Comparison of ENCODE assay signal across 8 cellular contexts in genomic region chr10:31321396-31321941, GRCh38. TPM values are rescaled to one million over a fixed set of nuclear protein-coding genes. Genes with fewer than 3 reads are reported as not detected.
DNase-seq lines count a peak whose midpoint lies in the region; ATAC-seq, FAIRE-seq and TF ChIP-seq lines count a peak whose summit lies in the region.

No MANE protein-coding gene starts in this region.

- H3K4me3 ChIP-seq in keratinocyte (ENCODE audit: control insufficient read depth in 2 of 3, extremely low read depth in 1 of 3, insufficient read depth in 2 of 3, low read depth in 1 of 3, low read length in 3 of 3) (no peak overlapping the region), suprapubic skin (peak overlapping the region; percentile 68)

- H3K27ac ChIP-seq in keratinocyte (ENCODE audit: control insufficient read depth, insufficient read depth, low read length) (no peak overlapping the region), suprapubic skin (peak overlapping the region; percentile 89)

- dilution Hi-C loops in keratinocyte (cut with MboI; ENCODE audit: extremely low pct_ligation_motif_present, low sequenced_read_pairs): no loop called here

- H3K4me3 Mint-ChIP-seq in IgD-negative memory B cell: peak overlapping the region; percentile 94 to 98 (median 98)
- peak overlapping the region; percentile 82 for H3K4me3 Mint-ChIP-seq in activated naive CD4-positive, alpha-beta T cell treated with anti-CD3 and anti-CD28 coated beads for 36 hours

- peaks cover 22% of the 10 kb centered on the region for H3K27me3 ChIP-seq in keratinocyte (ENCODE audit: control insufficient read depth, extremely low read depth, insufficient read depth, low read length)
- H3K27me3 ChIP-seq in suprapubic skin: peaks cover 24% of the 10 kb centered on the region

- ATAC-seq in esophagus mucosa (no peak), GM18868 (IDR thresholded peaks at IDR 0.05; ENCODE audit: unreplicated experiment) (no peak)

- H3K9ac ChIP-seq in keratinocyte (ENCODE audit: control insufficient read depth, extremely low read depth, insufficient read depth, low read length): no peak overlapping the region

- H3K79me2 ChIP-seq in keratinocyte (ENCODE audit: control insufficient read depth, insufficient read depth, low read length): peaks cover 2% of the 10 kb centered on the region

- H3K9me3 ChIP-seq in keratinocyte (ENCODE audit: control insufficient read depth, low read depth, low read length) (no peaks in the 10 kb centered on the region), suprapubic skin (no peaks in the 10 kb centered on the region)

- H3K9me1 ChIP-seq in keratinocyte (ENCODE audit: control insufficient read depth, extremely low read depth, insufficient read depth, low read length): no peaks in the 10 kb centered on the region

- H3K4me1 Mint-ChIP-seq in IgD-negative memory B cell: peaks cover 24 to 31% (median 26%) of the 10 kb centered on the region in 3 donors
- peaks cover 48% of the 10 kb centered on the region for H3K4me1 Mint-ChIP-seq in activated naive CD4-positive, alpha-beta T cell treated with anti-CD3 and anti-CD28 coated beads for 36 hours (ENCODE audit: low read depth)

- peak overlapping the region; percentile 90 for H3K4me2 ChIP-seq in keratinocyte (ENCODE audit: control insufficient read depth, extremely low read depth, insufficient read depth, low read depth, low read length)

- no peak overlapping the region for H2AFZ ChIP-seq in keratinocyte (ENCODE audit: control insufficient read depth, low read length)

- peak; percentile 6 for DNase-seq in COR-L47 (lab: John Stamatoyannopoulos, UW)
- peak; percentile 33 for DNase-seq in activated naive CD4-positive, alpha-beta T cell treated with anti-CD3 and anti-CD28 coated beads for 36 hours
- no peak for DNase-seq in keratinocyte (ENCODE audit: low read depth, low spot score)
- no peak for DNase-seq in suprapubic skin (ENCODE audit: low spot score in 2 of 2)
- DNase-seq in HK-2 (ENCODE audit: unreplicated experiment): no peak

- H3K27ac Mint-ChIP-seq in IgD-negative memory B cell: peak overlapping the region; percentile 90 to 96 (median 94)
- H3K27ac Mint-ChIP-seq in activated naive CD4-positive, alpha-beta T cell treated with anti-CD3 and anti-CD28 coated beads for 36 hours: peak overlapping the region; percentile 94

- H3K4me1 ChIP-seq in keratinocyte (ENCODE audit: control insufficient read depth, extremely low read depth, insufficient read depth, low read length) (peaks cover 13% of the 10 kb centered on the region), suprapubic skin (peaks cover 31% of the 10 kb centered on the region)

- CTCF ChIA-PET in activated naive CD4-positive, alpha-beta T cell treated with anti-CD3 and anti-CD28 coated beads for 36 hours (lab: Charles Lee): interaction anchor here (1.0 kb wide), 1 partner anchor 21 kb away, joined by 3 read pairs; no protein-coding TSS in a partner anchor

- no peaks in the 10 kb centered on the region for H4K20me1 ChIP-seq in keratinocyte (ENCODE audit: control insufficient read depth, extremely low read depth, insufficient read depth, low read length)

- no peak for FAIRE-seq in keratinocyte (lab: Jason Lieb, UNC)

- H3K36me3 ChIP-seq in keratinocyte (ENCODE audit: control insufficient read depth in 2 of 2, extremely low read depth in 1 of 2, insufficient read depth in 2 of 2, low read length in 2 of 2) (no peaks in the 10 kb centered on the region), suprapubic skin (no peaks in the 10 kb centered on the region)

- WGBS in suprapubic skin: 12% methylated on average over 10 of the region's 10 CpGs

- no peaks in the 10 kb centered on the region for H3K36me3 Mint-ChIP-seq in IgD-negative memory B cell
- H3K36me3 Mint-ChIP-seq in activated naive CD4-positive, alpha-beta T cell treated with anti-CD3 and anti-CD28 coated beads for 36 hours (ENCODE audit: low read depth): peaks cover 3% of the 10 kb centered on the region

- TF ChIP-seq CTCF in keratinocyte (optimal IDR thresholded peaks at IDR 0.05 in 1 of 3, IDR thresholded peaks at IDR 0.05 in 1 of 3, conservative IDR thresholded peaks at IDR 0.05 in 1 of 3; ENCODE audit: extremely low read depth in 1 of 3, insufficient read depth in 2 of 3, low read length in 3 of 3) (no peak), suprapubic skin (IDR thresholded peaks at IDR 0.05) (no peak)

- TF ChIP-seq POLR2A in suprapubic skin (IDR thresholded peaks at IDR 0.05): no peak

- H3K9me3 Mint-ChIP-seq in IgD-negative memory B cell: no peaks in the 10 kb centered on the region
- H3K9me3 Mint-ChIP-seq in activated naive CD4-positive, alpha-beta T cell treated with anti-CD3 and anti-CD28 coated beads for 36 hours: no peaks in the 10 kb centered on the region

- H3K27me3 Mint-ChIP-seq in IgD-negative memory B cell: no peaks in the 10 kb centered on the region
- no peaks in the 10 kb centered on the region for H3K27me3 Mint-ChIP-seq in activated naive CD4-positive, alpha-beta T cell treated with anti-CD3 and anti-CD28 coated beads for 36 hours (ENCODE audit: low read depth)

- TF ChIP-seq EP300 in suprapubic skin (IDR thresholded peaks at IDR 0.05): no peak

- intact Hi-C loops in activated naive CD4-positive, alpha-beta T cell treated with anti-CD3 and anti-CD28 coated beads for 36 hours (cut with micrococcal nuclease): loop anchor here (5.0 kb wide), 2 partner anchors 61 to 1056 kb away; no protein-coding TSS in a partner anchor

RNA-seq across cellular contexts. Expression of gene ZEB1, which starts 2.5 kb away (rescaled TPM):
- polyA plus RNA-seq in IgD-negative memory B cell (32.2 TPM), keratinocyte (0.32 to 0.96 TPM (median 0.70 TPM) in 3 replicates)
- total RNA-seq in activated naive CD4-positive, alpha-beta T cell treated with anti-CD3 and anti-CD28 coated beads for 36 hours: 10 to 100 TPM; 24.8 to 29.1 TPM
- 1.1 TPM for polyA plus RNA-seq in keratinocyte (2011; ENCODE audit: low read depth)
- 0.25 and 0.33 TPM in 2 replicates for polyA plus RNA-seq in keratinocyte (2011; cell fraction: cytosol; rRNA removed)
- 4.3 and 4.9 TPM in 2 replicates for polyA plus RNA-seq in keratinocyte (2011; cell fraction: nucleus; rRNA removed)
- polyA plus RNA-seq in keratinocyte (2012; ENCODE audit: low replicate concordance): 0.39 and 0.80 TPM in 2 replicates
- polyA minus RNA-seq in keratinocyte: 0.36 to 1.9 TPM (median 1.9 TPM) in 3 replicates
- not detected for polyA minus RNA-seq in keratinocyte (2011; cell fraction: cytosol; rRNA and poly(A)+ RNA removed)
- 5.6 and 5.9 TPM in 2 replicates for polyA minus RNA-seq in keratinocyte (2011; cell fraction: nucleus; rRNA and poly(A)+ RNA removed)
- total RNA-seq in suprapubic skin (10 to 100 TPM in 2 of 4 donors, 1 to 10 TPM in 2; 7.1 to 35.8 (median 13.8) TPM), esophagus mucosa (5.0 TPM)

Comparison
In these comparisons a context has a peak if more than half of its experiments do, and no peak if none do; other contexts are left out.
1. DNase-seq: peak in COR-L47 (single experiment) and activated naive CD4-positive, alpha-beta T cell treated with anti-CD3 and anti-CD28 coated beads for 36 hours (single experiment); none in keratinocyte (single experiment), suprapubic skin (0 of 2) and HK-2 (single experiment).